Comparison of ENCODE assay signal across 17 cellular contexts in the genomic region with DNA sequence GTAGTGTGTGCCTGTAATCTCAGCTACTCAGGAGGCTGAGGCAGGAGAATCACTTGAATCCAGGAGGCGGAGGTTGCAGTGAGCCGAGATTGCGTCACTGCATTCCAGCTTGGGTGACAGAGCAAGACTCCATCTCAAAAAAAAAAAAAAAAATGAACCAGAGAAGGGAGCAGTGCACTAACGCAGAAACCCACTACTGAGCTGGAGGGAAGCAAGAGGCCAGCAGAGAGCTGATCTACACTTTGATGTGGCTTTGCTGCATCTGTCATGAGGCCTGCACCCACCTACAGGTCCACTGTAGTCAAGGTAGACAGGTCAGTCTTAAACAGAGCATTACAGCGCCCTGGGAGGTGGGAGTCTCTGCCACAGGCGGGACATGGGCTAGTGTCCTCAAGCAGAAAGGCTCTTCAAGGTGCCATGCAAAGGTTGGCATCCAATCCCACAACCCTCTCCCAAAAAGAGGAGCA. TPM values are rescaled to one million over a fixed set of nuclear protein-coding genes. Genes with fewer than 3 reads are reported as not detected.
DNase-seq lines count a peak whose midpoint lies in the region; FAIRE-seq and TF ChIP-seq lines count a peak whose summit lies in the region.
"Had no signal": no experiment of that assay in that cellular context is flagged by ENCODE, and none has a peak within 500 bp of the region (broad histone marks: within the 10 kb centered on the region; RNA-seq: fewer than 3 reads in every experiment).

No MANE protein-coding gene starts in this region.

- H4K20me1 ChIP-seq in Karpas-422 (ENCODE audit: insufficient read depth, low read depth, low read length): no peaks in the 10 kb centered on the region
- H4K20me1 ChIP-seq in osteoblast (ENCODE audit: insufficient read depth, low read length): no peaks in the 10 kb centered on the region

- H3K79me2 ChIP-seq in Karpas-422 (ENCODE audit: low read length) (no peaks in the 10 kb centered on the region), osteoblast (ENCODE audit: insufficient read depth, low read length) (no peaks in the 10 kb centered on the region)

- DNase-seq in EL (peak; percentile 40), Karpas-422 (peak; percentile 9), endodermal cell (peak; percentile 47), osteoblast (ENCODE audit: insufficient read length, low spot score, missing footprints) (peak; percentile 53), germinal center (ENCODE audit: low spot score) (no peak), suprapubic skin (ENCODE audit: low spot score in 2 of 2) (no peak), NCI-H1694 treated with DMSO at 0.1 percent for 48 hours (lab: John Stamatoyannopoulos, UW) (no peak), GM19239 (ENCODE audit: insufficient read length, low spot score) (no peak)
- DNase-seq: DND-41, H7, KBM-7, NCI-H1048, NCI-H2227 treated with DMSO at 0.1 percent for 48 hours, NCI-H524 treated with DMSO at 0.1 percent for 48 hours had no signal

- peaks cover 9% of the 10 kb centered on the region for H3K9me3 Mint-ChIP-seq in endodermal cell

- H3K9ac ChIP-seq in Karpas-422 (ENCODE audit: low read length): no peak overlapping the region
- H3K9ac ChIP-seq in endodermal cell (ENCODE audit: extremely low read depth, low read length, poor library complexity, severe bottlenecking): no peak overlapping the region

- H3K9me3 ChIP-seq in Karpas-422 (ENCODE audit: low read length) (no peaks in the 10 kb centered on the region), endodermal cell (ENCODE audit: control insufficient read depth, low read length) (peaks cover 11% of the 10 kb centered on the region), osteoblast (ENCODE audit: low read depth, low read length) (no peaks in the 10 kb centered on the region), suprapubic skin (no peaks in the 10 kb centered on the region)

- 88 to 98% methylated on average over 4 to 6 of the region's 6 CpGs for WGBS in endodermal cell (ENCODE audit: insufficient coverage in 1 of 2, insufficient read length in 1 of 2), 2 experiments
- 95% methylated on average over 6 of the region's 6 CpGs for WGBS in suprapubic skin

- no peaks in the 10 kb centered on the region for H3K4me1 ChIP-seq in Karpas-422 (ENCODE audit: low read length)
- H3K4me1 ChIP-seq in endodermal cell (ENCODE audit: control insufficient read depth, insufficient read depth, low read length): no peaks in the 10 kb centered on the region
- no peaks in the 10 kb centered on the region for H3K4me1 ChIP-seq in osteoblast (ENCODE audit: insufficient read depth, low read length)
- H3K4me1 ChIP-seq in suprapubic skin: no peaks in the 10 kb centered on the region

- H2AFZ ChIP-seq in Karpas-422 (ENCODE audit: low read length) (no peak overlapping the region), osteoblast (ENCODE audit: low read length) (no peak overlapping the region)

- H3K36me3 ChIP-seq in Karpas-422 (ENCODE audit: insufficient read depth, low read length): no peaks in the 10 kb centered on the region
- no peaks in the 10 kb centered on the region for H3K36me3 ChIP-seq in endodermal cell (ENCODE audit: control insufficient read depth, insufficient read depth, low read length)
- no peaks in the 10 kb centered on the region for H3K36me3 ChIP-seq in osteoblast (ENCODE audit: insufficient read depth, low read length)
- H3K36me3 ChIP-seq in suprapubic skin: no peaks in the 10 kb centered on the region

- peaks cover 7% of the 10 kb centered on the region for H3K27me3 Mint-ChIP-seq in endodermal cell (ENCODE audit: insufficient read depth)

- TF ChIP-seq CTCF in endodermal cell (conservative IDR thresholded peaks at IDR 0.05) (no peak), osteoblast (IDR thresholded peaks at IDR 0.05; ENCODE audit: extremely low read depth, low read depth, low read length) (no peak), suprapubic skin (IDR thresholded peaks at IDR 0.05) (no peak)

- H3K27ac ChIP-seq in Karpas-422 (ENCODE audit: low read length) (no peak overlapping the region), endodermal cell (ENCODE audit: low read depth, low read length) (no peak overlapping the region), osteoblast (ENCODE audit: low read depth, low read length) (no peak overlapping the region), suprapubic skin (no peak overlapping the region)
- H3K27ac ChIP-seq: C4-2B had no signal

- no peaks in the 10 kb centered on the region for H3K9me2 ChIP-seq in Karpas-422 (replicated peaks; ENCODE audit: insufficient read depth, low read length)

- TF ChIP-seq EP300 in suprapubic skin (IDR thresholded peaks at IDR 0.05): no peak

- H3K4me2 ChIP-seq in Karpas-422 (ENCODE audit: low read depth, low read length, poor library complexity, severe bottlenecking) (no peak overlapping the region), osteoblast (ENCODE audit: insufficient read depth, low read length) (no peak overlapping the region)

- H3K4me3 ChIP-seq in Karpas-422 (ENCODE audit: low read length) (no peak overlapping the region), endodermal cell (ENCODE audit: low read length) (no peak overlapping the region), osteoblast (ENCODE audit: insufficient read depth, low read length) (no peak overlapping the region), suprapubic skin (no peak overlapping the region)

- no peak for TF ChIP-seq POLR2A in suprapubic skin (IDR thresholded peaks at IDR 0.05)

- no peaks in the 10 kb centered on the region for H3K27me3 ChIP-seq in Karpas-422 (ENCODE audit: low read length)
- H3K27me3 ChIP-seq in endodermal cell (ENCODE audit: control insufficient read depth, insufficient read depth, low read length, poor library complexity, severe bottlenecking): no peaks in the 10 kb centered on the region
- peaks cover 7% of the 10 kb centered on the region for H3K27me3 ChIP-seq in osteoblast (ENCODE audit: insufficient read depth, low read length)
- no peaks in the 10 kb centered on the region for H3K27me3 ChIP-seq in suprapubic skin

- H3K36me3 Mint-ChIP-seq in endodermal cell (ENCODE audit: low read depth): no peaks in the 10 kb centered on the region

- no peak overlapping the region for H3K27ac Mint-ChIP-seq in endodermal cell

- H3K4me3 Mint-ChIP-seq in endodermal cell: no peak overlapping the region

- H3K4me1 Mint-ChIP-seq in endodermal cell: no peaks in the 10 kb centered on the region

- no peak for FAIRE-seq in GM19239 (lab: Jason Lieb, UNC)
- FAIRE-seq: HTR-8/SVneo had no signal

RNA-seq across cellular contexts. Expression of a gene that starts 30.0 kb away (rescaled TPM):
- total RNA-seq in Karpas-422 (2014; rRNA removed; shearing (Covaris generic); ENCODE audit: low replicate concordance): not detected in 2 replicates
- under 1 TPM; 0.53 to 0.58 TPM for total RNA-seq in endodermal cell
- 0.07 TPM for polyA plus RNA-seq in endodermal cell (2013, experiment 1 of 2)
- 0.08 TPM for polyA plus RNA-seq in endodermal cell (2013, experiment 2 of 2)
- not detected in 2 replicates for total RNA-seq in osteoblast
- 10 to 100 TPM in 1 of 4 donors, 1 to 10 TPM in 3; 3.3 to 13.3 (median 4.9) TPM for total RNA-seq in suprapubic skin
- total RNA-seq: A673 had no signal

RNA-seq across cellular contexts. Expression of a gene that starts 54.1 kb away (rescaled TPM):
- 56.0 and 88.2 TPM in 2 replicates for total RNA-seq in Karpas-422 (2014; rRNA removed; shearing (Covaris generic); ENCODE audit: low replicate concordance)
- total RNA-seq in endodermal cell (100 to 1,000 TPM; 104 to 134 TPM), osteoblast (112 and 113 TPM in 2 replicates), suprapubic skin (100 to 1,000 TPM in 1 of 4 donors, 10 to 100 TPM in 3; 85.1 to 103 (median 87.3) TPM)
- polyA plus RNA-seq in endodermal cell (2013, experiment 1 of 2): 39.4 TPM
- 35.8 TPM for polyA plus RNA-seq in endodermal cell (2013, experiment 2 of 2)

Comparison
In these comparisons a context has a peak if more than half of its experiments do, and no peak if none do; other contexts are left out.
1. DNase-seq: peak in EL (single experiment), Karpas-422 (single experiment), endodermal cell (single experiment) and osteoblast (single experiment); none in germinal center (single experiment), suprapubic skin (0 of 2), NCI-H1694 treated with DMSO at 0.1 percent for 48 hours (single experiment) and GM19239 (single experiment).